10 cellular contexts compared by ENCODE assay signal in genomic region chr4:157128395-157128794, GRCh38. TPM values are rescaled to one million over a fixed set of nuclear protein-coding genes. Genes with fewer than 3 reads are reported as not detected.
A peak's percentile ranks its signal among the peaks of the same experiment; 100 is the strongest.
DNase-seq lines count a peak whose midpoint lies in the region; ATAC-seq and TF ChIP-seq lines count a peak whose summit lies in the region.
"Had no signal": no experiment of that assay in that cellular context is flagged by ENCODE, and none has a peak within 500 bp of the region (broad histone marks: within the 10 kb centered on the region; RNA-seq: fewer than 3 reads in every experiment).

No MANE protein-coding gene starts in this region.

- no peak for ATAC-seq in stimulated activated naive B cell treated with anti-CD40 and anti-IgM and Interleukin-4, amounts not matched to agents 10 μg/mL and 1 μg/mL and 100 μg/mL, for 72 hours (replicated peaks)

- POLR2A ChIA-PET in activated CD4-positive, alpha-beta memory T cell treated with anti-CD3 and anti-CD28 coated beads for 36 hours (lab: Charles Lee), result no interaction called here

- no peaks in the 10 kb centered on the region for H3K27me3 Mint-ChIP-seq in stimulated activated naive B cell treated with anti-CD40 and anti-IgM and Interleukin-4, amounts not matched to agents 10 μg/mL and 1 μg/mL and 100 μg/mL, for 72 hours
- no peaks in the 10 kb centered on the region for H3K27me3 Mint-ChIP-seq in activated CD4-positive, alpha-beta memory T cell treated with anti-CD3 and anti-CD28 coated beads for 36 hours

- intact Hi-C loops in activated CD4-positive, alpha-beta memory T cell treated with anti-CD3 and anti-CD28 coated beads for 36 hours (cut with micrococcal nuclease), result no loop called here

- H3K4me1 Mint-ChIP-seq in stimulated activated naive B cell treated with anti-CD40 and anti-IgM and Interleukin-4, amounts not matched to agents 10 μg/mL and 1 μg/mL and 100 μg/mL, for 72 hours, result no peaks in the 10 kb centered on the region
- no peaks in the 10 kb centered on the region for H3K4me1 Mint-ChIP-seq in activated CD4-positive, alpha-beta memory T cell treated with anti-CD3 and anti-CD28 coated beads for 36 hours (ENCODE audit: low read depth)

- H3K27ac Mint-ChIP-seq in stimulated activated naive B cell treated with anti-CD40 and anti-IgM and Interleukin-4, amounts not matched to agents 10 μg/mL and 1 μg/mL and 100 μg/mL, for 72 hours, result no peak overlapping the region
- H3K27ac Mint-ChIP-seq in activated CD4-positive, alpha-beta memory T cell treated with anti-CD3 and anti-CD28 coated beads for 36 hours, result no peak overlapping the region

- H3K9me3 Mint-ChIP-seq in stimulated activated naive B cell treated with anti-CD40 and anti-IgM and Interleukin-4, amounts not matched to agents 10 μg/mL and 1 μg/mL and 100 μg/mL, for 72 hours, result peaks cover 0 to 5% of the 10 kb centered on the region in 2 donors
- H3K9me3 Mint-ChIP-seq in activated CD4-positive, alpha-beta memory T cell treated with anti-CD3 and anti-CD28 coated beads for 36 hours, result peaks cover 11% of the 10 kb centered on the region

- CTCF ChIA-PET in activated CD4-positive, alpha-beta memory T cell treated with anti-CD3 and anti-CD28 coated beads for 36 hours (lab: Charles Lee), result no interaction called here

- H3K4me3 ChIP-seq in fibroblast of the aortic adventitia (ENCODE audit: low read depth, low read length), result no peak overlapping the region

- DNase-seq in NCI-H2171 treated with DMSO at 0.1 percent for 48 hours (lab: John Stamatoyannopoulos, UW), result peak; percentile 3
- DNase-seq in NCI-H2171 (lab: John Stamatoyannopoulos, UW), result no peak
- DNase-seq in RPMI7951 (ENCODE audit: low read depth), result peak; percentile 24
- peak; percentile 68 for DNase-seq in fibroblast of the aortic adventitia (ENCODE audit: low read depth)
- peak; percentile 41 for DNase-seq in stromal cell of bone marrow (ENCODE audit: low read depth)
- no peak for DNase-seq in stimulated activated naive B cell treated with anti-CD40 and anti-IgM and Interleukin-4, amounts not matched to agents 10 μg/mL and 1 μg/mL and 100 μg/mL, for 72 hours
- no peak for DNase-seq in GM19238 (ENCODE audit: insufficient read length, low spot score)
- no peak for DNase-seq in activated CD4-positive, alpha-beta memory T cell treated with anti-CD3 and anti-CD28 coated beads for 36 hours
- DNase-seq: BE2C, NCI-H1436 had no signal

- H3K4me3 Mint-ChIP-seq in stimulated activated naive B cell treated with anti-CD40 and anti-IgM and Interleukin-4, amounts not matched to agents 10 μg/mL and 1 μg/mL and 100 μg/mL, for 72 hours, result no peak overlapping the region
- H3K4me3 Mint-ChIP-seq in activated CD4-positive, alpha-beta memory T cell treated with anti-CD3 and anti-CD28 coated beads for 36 hours, result no peak overlapping the region

- H3K36me3 Mint-ChIP-seq in stimulated activated naive B cell treated with anti-CD40 and anti-IgM and Interleukin-4, amounts not matched to agents 10 μg/mL and 1 μg/mL and 100 μg/mL, for 72 hours, result no peaks in the 10 kb centered on the region
- H3K36me3 Mint-ChIP-seq in activated CD4-positive, alpha-beta memory T cell treated with anti-CD3 and anti-CD28 coated beads for 36 hours, result no peaks in the 10 kb centered on the region

- TF ChIP-seq CTCF in fibroblast of the aortic adventitia (IDR thresholded peaks at IDR 0.05; ENCODE audit: insufficient read depth, low read length), result peak; percentile 69

RNA-seq across cellular contexts. Expression of gene GLRB, which starts 52.4 kb away (rescaled TPM):
- 9.8 and 11.1 TPM in 2 replicates for total RNA-seq in RPMI7951 (2014; rRNA removed; shearing (Covaris generic))
- total RNA-seq in fibroblast of the aortic adventitia (ENCODE audit: low replicate concordance), result 3.0 and 7.8 TPM in 2 replicates
- total RNA-seq in activated CD4-positive, alpha-beta memory T cell treated with anti-CD3 and anti-CD28 coated beads for 36 hours, result not detected

Comparison
In these comparisons a context has a peak if more than half of its experiments do, and no peak if none do; other contexts are left out.
1. DNase-seq: peak in NCI-H2171 treated with DMSO at 0.1 percent for 48 hours (single experiment), RPMI7951 (single experiment), fibroblast of the aortic adventitia (single experiment) and stromal cell of bone marrow (single experiment); none in NCI-H2171 (single experiment), stimulated activated naive B cell treated with anti-CD40 and anti-IgM and Interleukin-4, amounts not matched to agents 10 μg/mL and 1 μg/mL and 100 μg/mL, for 72 hours (single experiment), GM19238 (single experiment) and activated CD4-positive, alpha-beta memory T cell treated with anti-CD3 and anti-CD28 coated beads for 36 hours (single experiment).